Comparison of ENCODE assay signal across 9 cellular contexts in genomic region chr17:77464988-77465357, GRCh38.
A peak's percentile ranks its signal among the peaks of the same experiment; 100 is the strongest.
DNase-seq lines count a peak whose midpoint lies in the region; ATAC-seq, FAIRE-seq and TF ChIP-seq lines count a peak whose summit lies in the region.
"Had no signal": no experiment of that assay in that cellular context is flagged by ENCODE, and none has a peak within 500 bp of the region (broad histone marks: within the 10 kb centered on the region; RNA-seq: fewer than 3 reads in every experiment).

No MANE protein-coding gene starts in this region.

- no peak for ATAC-seq in HG03342 (IDR thresholded peaks at IDR 0.05; ENCODE audit: unreplicated experiment)

- no peak overlapping the region for H3K14ac ChIP-seq in neuronal stem cell (ENCODE audit: low read length)

- no peaks in the 10 kb centered on the region for H3K9me2 ChIP-seq in Loucy (replicated peaks; ENCODE audit: low read depth, low read length)

- no peak for FAIRE-seq in GM12892 (lab: Jason Lieb, UNC)
- FAIRE-seq in small intestine (lab: Jason Lieb, UNC), result no peak

- peak overlapping the region; percentile 71 for H3K9ac ChIP-seq in Loucy (ENCODE audit: low read depth, low read length, poor library complexity, severe bottlenecking)
- no peak overlapping the region for H3K9ac ChIP-seq in duodenal mucosa (ENCODE audit: low read depth in 1 of 2, low read length in 2 of 2)
- H3K9ac ChIP-seq in neuronal stem cell (ENCODE audit: low read depth, low read length, poor library complexity), result no peak overlapping the region

- H3K79me2 ChIP-seq in Loucy (ENCODE audit: insufficient read depth, low read length), result peaks cover 97% of the 10 kb centered on the region

- no peaks in the 10 kb centered on the region for H3K27me3 ChIP-seq in GM06990 (replicated peaks; ENCODE audit: control insufficient read depth, insufficient read depth, low read length)
- H3K27me3 ChIP-seq in Loucy (ENCODE audit: insufficient read depth, low read length, poor library complexity, severe bottlenecking), result no peaks in the 10 kb centered on the region
- H3K27me3 ChIP-seq in duodenal mucosa (ENCODE audit: control insufficient read depth in 1 of 2, insufficient read depth in 2 of 2, low read length in 2 of 2), result no peaks in the 10 kb centered on the region
- no peaks in the 10 kb centered on the region for H3K27me3 ChIP-seq in neuronal stem cell (ENCODE audit: control insufficient read depth in 3 of 3, insufficient read depth in 3 of 3, low read depth in 1 of 3, low read length in 3 of 3)
- H3K27me3 ChIP-seq in small intestine (ENCODE audit: control insufficient read depth in 2 of 2, insufficient read depth in 2 of 2, low read length in 2 of 2), result no peaks in the 10 kb centered on the region

- H2BK12ac ChIP-seq in neuronal stem cell (ENCODE audit: low read length), result no peak overlapping the region

- H3K27ac ChIP-seq in duodenal mucosa (ENCODE audit: low read depth, low read length) (peak overlapping the region; percentile 34), neuronal stem cell (replicated peaks; ENCODE audit: low read length) (peak overlapping the region; percentile 98), small intestine (ENCODE audit: low read depth in 1 of 2, low read length in 1 of 2) (peak overlapping the region in 1 of 2 donors; percentile 77)

- peaks cover 17% of the 10 kb centered on the region for H3K36me3 ChIP-seq in GM06990 (ENCODE audit: control insufficient read depth, insufficient read depth, low read length)
- peaks cover 40% of the 10 kb centered on the region; the same call in 1 of the 2 replicates for H3K36me3 ChIP-seq in Loucy (ENCODE audit: insufficient read depth, low read length)
- H3K36me3 ChIP-seq in duodenal mucosa (ENCODE audit: control insufficient read depth in 1 of 2, insufficient read depth in 2 of 2, low read length in 2 of 2), result peaks cover 0 to 4% of the 10 kb centered on the region in 2 donors
- peaks cover 5 to 22% of the 10 kb centered on the region in 2 donors for H3K36me3 ChIP-seq in neuronal stem cell (replicated peaks in 1 of 2; ENCODE audit: control insufficient read depth in 2 of 2, insufficient read depth in 2 of 2, low read length in 2 of 2)
- no peaks in the 10 kb centered on the region for H3K36me3 ChIP-seq in small intestine (ENCODE audit: control insufficient read depth in 2 of 2, insufficient read depth in 2 of 2, low read length in 2 of 2)

- H3K18ac ChIP-seq in neuronal stem cell (ENCODE audit: low read length), result no peak overlapping the region

- H3K4me1 ChIP-seq in Loucy (ENCODE audit: insufficient read depth, low read length, poor library complexity, severe bottlenecking) (peaks cover 55% of the 10 kb centered on the region), duodenal mucosa (ENCODE audit: control insufficient read depth in 1 of 2, insufficient read depth in 2 of 2, low read length in 2 of 2) (peaks cover 49 to 62% of the 10 kb centered on the region in 2 donors), neuronal stem cell (ENCODE audit: control insufficient read depth in 2 of 2, insufficient read depth in 1 of 2, low read depth in 1 of 2, low read length in 2 of 2) (peaks cover 38 to 41% of the 10 kb centered on the region in 2 donors), small intestine (ENCODE audit: control insufficient read depth in 2 of 2, insufficient read depth in 1 of 2, low read depth in 1 of 2, low read length in 1 of 2) (peaks cover 8 to 16% of the 10 kb centered on the region in 2 donors)

- no peak overlapping the region for H2AFZ ChIP-seq in Loucy (ENCODE audit: low read length)
- H2AFZ ChIP-seq in neuronal stem cell (ENCODE audit: low read length), result no peak overlapping the region

- H3K79me1 ChIP-seq in neuronal stem cell (ENCODE audit: low read depth, low read length), result peaks cover 17% of the 10 kb centered on the region

- DNase-seq in GM06990 (ENCODE audit: extremely low read depth, insufficient read length) (no peak), neuronal stem cell (ENCODE audit: low spot score) (no peak), GM12892 (ENCODE audit: insufficient read length) (no peak), OCI-M2 (lab: John Stamatoyannopoulos, UW; ENCODE audit: unreplicated experiment) (no peak), small intestine (no peak)
- DNase-seq: NCI-H2029 treated with DMSO at 0.1 percent for 48 hours had no signal

- no peak overlapping the region for H2BK15ac ChIP-seq in neuronal stem cell (ENCODE audit: low read length)

- H2BK120ac ChIP-seq in neuronal stem cell (ENCODE audit: low read depth, low read length), result no peak overlapping the region

- H4K91ac ChIP-seq in neuronal stem cell (ENCODE audit: low read depth, low read length, poor library complexity), result no peak overlapping the region

- H3K9me3 ChIP-seq in Loucy (ENCODE audit: insufficient read depth, low read depth, low read length), result no peaks in the 10 kb centered on the region
- no peaks in the 10 kb centered on the region for H3K9me3 ChIP-seq in duodenal mucosa (ENCODE audit: control insufficient read depth in 1 of 2, low read length in 2 of 2)
- H3K9me3 ChIP-seq in neuronal stem cell (replicated peaks in 1 of 2; ENCODE audit: control insufficient read depth in 2 of 2, insufficient read depth in 1 of 2, low read depth in 1 of 2, low read length in 2 of 2), result no peaks in the 10 kb centered on the region
- H3K9me3 ChIP-seq in small intestine (ENCODE audit: control insufficient read depth, low read depth), result no peaks in the 10 kb centered on the region

- TF ChIP-seq CTCF in GM06990 (IDR thresholded peaks at IDR 0.05; ENCODE audit: insufficient read depth, low read length, poor library complexity, severe bottlenecking) (no peak), Loucy (conservative IDR thresholded peaks at IDR 0.05; ENCODE audit: low read length) (no peak)

- peak overlapping the region; percentile 90 for H3K4me2 ChIP-seq in Loucy (ENCODE audit: low read depth, low read length, poor library complexity, severe bottlenecking)
- no peak overlapping the region for H3K4me2 ChIP-seq in neuronal stem cell (ENCODE audit: insufficient read depth, low read length, poor library complexity, severe bottlenecking)

- peaks cover 8% of the 10 kb centered on the region for H3F3A ChIP-seq in Loucy (ENCODE audit: low read depth)

- H2AK5ac ChIP-seq in neuronal stem cell (ENCODE audit: low read depth, low read length), result no peak overlapping the region

- H3K23ac ChIP-seq in neuronal stem cell (ENCODE audit: low read depth, low read length, poor library complexity), result no peak overlapping the region

- WGBS in neuronal stem cell (ENCODE audit: extremely low coverage in 2 of 2, insufficient read length in 2 of 2, insufficient replicate concordance in 1 of 2), 2 donors, result no CpG with 5 or more reads among the region's 6 CpGs
- WGBS in small intestine, 3 donors, result 88 to 94% (median 92%) methylated on average over 6 of the region's 6 CpGs

- TF ChIP-seq POLR2A in GM12892 (IDR thresholded peaks at IDR 0.05; ENCODE audit: low read depth, low read length), result no peak

- H3K4ac ChIP-seq in neuronal stem cell (ENCODE audit: low read length), result no peak overlapping the region

- H4K20me1 ChIP-seq in Loucy (ENCODE audit: insufficient read depth, low read length, poor library complexity, severe bottlenecking), result peaks cover 87% of the 10 kb centered on the region

- H2BK5ac ChIP-seq in neuronal stem cell (ENCODE audit: low read length), result no peak overlapping the region

- peak overlapping the region; percentile 44; the same call in 1 of the 2 replicates for H3K4me3 ChIP-seq in GM06990 (replicated peaks; ENCODE audit: low read depth, low read length)
- H3K4me3 ChIP-seq in Loucy (ENCODE audit: low read length, poor library complexity, severe bottlenecking), result peak overlapping the region; percentile 70
- H3K4me3 ChIP-seq in duodenal mucosa (ENCODE audit: low read depth in 1 of 2, low read length in 2 of 2), result peak overlapping the region in 1 of 2 donors; percentile 36
- H3K4me3 ChIP-seq in neuronal stem cell (ENCODE audit: low read length in 2 of 2), result peak overlapping the region in 1 of 2 donors; percentile 4
- H3K4me3 ChIP-seq in small intestine (ENCODE audit: low read depth in 1 of 2, low read length in 2 of 2), result no peak overlapping the region

- no peak overlapping the region for H4K8ac ChIP-seq in neuronal stem cell (ENCODE audit: low read depth, low read length)

Comparison
In these comparisons a context has a peak if more than half of its experiments do, and no peak if none do; other contexts are left out.
1. H3K4me3 ChIP-seq: peak in GM06990 (single experiment) and Loucy (single experiment); none in small intestine (0 of 2).